In the genomic region with DNA sequence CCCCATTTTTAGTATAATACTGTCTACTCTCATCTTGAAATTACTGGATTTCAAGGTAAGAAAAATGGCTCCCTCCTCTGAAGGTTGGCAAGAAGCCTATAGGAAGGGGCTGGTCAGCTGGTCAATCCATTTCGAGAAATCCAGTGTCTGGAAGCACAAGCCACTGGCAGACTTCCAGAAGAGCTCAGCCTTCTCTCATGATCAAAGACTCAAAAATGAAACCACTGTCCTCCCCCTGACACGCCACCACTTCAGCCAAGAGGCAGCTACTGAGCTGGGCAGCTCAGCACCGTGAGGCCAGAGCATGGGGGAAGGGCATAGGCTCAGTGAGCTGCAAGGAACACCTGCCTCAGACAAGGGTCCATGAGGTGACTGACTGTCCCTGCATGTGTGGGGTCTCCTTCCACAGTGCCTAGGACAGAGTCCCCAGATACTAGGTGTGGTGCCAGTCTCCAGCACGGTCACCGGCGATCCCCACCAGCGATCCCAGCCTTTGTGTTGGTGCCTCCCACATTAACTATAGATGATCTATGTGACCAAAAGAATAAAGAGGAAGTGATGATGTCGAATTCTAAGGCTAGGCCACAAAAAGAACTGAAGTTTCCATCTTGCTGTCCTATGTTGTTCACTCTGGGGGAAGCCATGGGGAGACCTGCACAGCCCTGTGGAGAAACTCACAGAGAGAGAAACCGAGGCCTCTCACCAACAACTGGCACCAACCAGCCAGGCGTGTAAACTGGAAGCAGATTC, we compare ENCODE assay signal across 2 cellular contexts.
TF ChIP-seq lines count a peak whose summit lies in the region.

No MANE protein-coding gene starts in this region.

TF ChIP-seq in SK-N-SH treated with all-trans-retinoic acid at 6 μM for 48 hours, 23 proteins besides CTCF, POLR2A, EP300 and RAD21:
- TF ChIP-seq, protein P1, sequence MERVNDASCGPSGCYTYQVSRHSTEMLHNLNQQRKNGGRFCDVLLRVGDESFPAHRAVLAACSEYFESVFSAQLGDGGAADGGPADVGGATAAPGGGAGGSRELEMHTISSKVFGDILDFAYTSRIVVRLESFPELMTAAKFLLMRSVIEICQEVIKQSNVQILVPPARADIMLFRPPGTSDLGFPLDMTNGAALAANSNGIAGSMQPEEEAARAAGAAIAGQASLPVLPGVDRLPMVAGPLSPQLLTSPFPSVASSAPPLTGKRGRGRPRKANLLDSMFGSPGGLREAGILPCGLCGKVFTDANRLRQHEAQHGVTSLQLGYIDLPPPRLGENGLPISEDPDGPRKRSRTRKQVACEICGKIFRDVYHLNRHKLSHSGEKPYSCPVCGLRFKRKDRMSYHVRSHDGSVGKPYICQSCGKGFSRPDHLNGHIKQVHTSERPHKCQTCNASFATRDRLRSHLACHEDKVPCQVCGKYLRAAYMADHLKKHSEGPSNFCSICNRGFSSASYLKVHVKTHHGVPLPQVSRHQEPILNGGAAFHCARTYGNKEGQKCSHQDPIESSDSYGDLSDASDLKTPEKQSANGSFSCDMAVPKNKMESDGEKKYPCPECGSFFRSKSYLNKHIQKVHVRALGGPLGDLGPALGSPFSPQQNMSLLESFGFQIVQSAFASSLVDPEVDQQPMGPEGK (CRISPR knock-in tag; IDR thresholded peaks at IDR 0.05; ENCODE audit: borderline replicate concordance), result no peak
- TF ChIP-seq GLIS3 (CRISPR knock-in tag; IDR thresholded peaks at IDR 0.05), result no peak
- no peak for TF ChIP-seq SNAI2 (CRISPR knock-in tag; IDR thresholded peaks at IDR 0.05)
- no peak for TF ChIP-seq ZFP30 (CRISPR knock-in tag; IDR thresholded peaks at IDR 0.05)
- no peak for TF ChIP-seq TCF4 (CRISPR knock-in tag; IDR thresholded peaks at IDR 0.05; ENCODE audit: borderline replicate concordance)
- no peak for TF ChIP-seq ZNF70 (CRISPR knock-in tag; IDR thresholded peaks at IDR 0.05)
- no peak for TF ChIP-seq ISL1 (CRISPR knock-in tag; IDR thresholded peaks at IDR 0.05)
- TF ChIP-seq, protein P2, sequence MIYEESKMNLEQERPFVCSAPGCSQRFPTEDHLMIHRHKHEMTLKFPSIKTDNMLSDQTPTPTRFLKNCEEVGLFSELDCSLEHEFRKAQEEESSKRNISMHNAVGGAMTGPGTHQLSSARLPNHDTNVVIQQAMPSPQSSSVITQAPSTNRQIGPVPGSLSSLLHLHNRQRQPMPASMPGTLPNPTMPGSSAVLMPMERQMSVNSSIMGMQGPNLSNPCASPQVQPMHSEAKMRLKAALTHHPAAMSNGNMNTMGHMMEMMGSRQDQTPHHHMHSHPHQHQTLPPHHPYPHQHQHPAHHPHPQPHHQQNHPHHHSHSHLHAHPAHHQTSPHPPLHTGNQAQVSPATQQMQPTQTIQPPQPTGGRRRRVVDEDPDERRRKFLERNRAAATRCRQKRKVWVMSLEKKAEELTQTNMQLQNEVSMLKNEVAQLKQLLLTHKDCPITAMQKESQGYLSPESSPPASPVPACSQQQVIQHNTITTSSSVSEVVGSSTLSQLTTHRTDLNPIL (CRISPR knock-in tag; IDR thresholded peaks at IDR 0.05; ENCODE audit: low read depth), result no peak
- TF ChIP-seq, protein P3, sequence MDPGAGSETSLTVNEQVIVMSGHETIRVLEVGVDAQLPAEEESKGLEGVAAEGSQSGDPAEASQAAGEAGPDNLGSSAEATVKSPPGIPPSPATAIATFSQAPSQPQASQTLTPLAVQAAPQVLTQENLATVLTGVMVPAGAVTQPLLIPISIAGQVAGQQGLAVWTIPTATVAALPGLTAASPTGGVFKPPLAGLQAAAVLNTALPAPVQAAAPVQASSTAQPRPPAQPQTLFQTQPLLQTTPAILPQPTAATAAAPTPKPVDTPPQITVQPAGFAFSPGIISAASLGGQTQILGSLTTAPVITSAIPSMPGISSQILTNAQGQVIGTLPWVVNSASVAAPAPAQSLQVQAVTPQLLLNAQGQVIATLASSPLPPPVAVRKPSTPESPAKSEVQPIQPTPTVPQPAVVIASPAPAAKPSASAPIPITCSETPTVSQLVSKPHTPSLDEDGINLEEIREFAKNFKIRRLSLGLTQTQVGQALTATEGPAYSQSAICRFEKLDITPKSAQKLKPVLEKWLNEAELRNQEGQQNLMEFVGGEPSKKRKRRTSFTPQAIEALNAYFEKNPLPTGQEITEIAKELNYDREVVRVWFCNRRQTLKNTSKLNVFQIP (CRISPR knock-in tag; IDR thresholded peaks at IDR 0.05; ENCODE audit: borderline replicate concordance, low read depth), result no peak

TF ChIP-seq in SK-N-SH, 30 proteins besides CTCF, POLR2A, EP300 and RAD21 (continued from another document):
- no peak for TF ChIP-seq FOXM1 (IDR thresholded peaks at IDR 0.05; ENCODE audit: low read depth)
